11 cellular contexts compared by ENCODE assay signal in the genomic region with DNA sequence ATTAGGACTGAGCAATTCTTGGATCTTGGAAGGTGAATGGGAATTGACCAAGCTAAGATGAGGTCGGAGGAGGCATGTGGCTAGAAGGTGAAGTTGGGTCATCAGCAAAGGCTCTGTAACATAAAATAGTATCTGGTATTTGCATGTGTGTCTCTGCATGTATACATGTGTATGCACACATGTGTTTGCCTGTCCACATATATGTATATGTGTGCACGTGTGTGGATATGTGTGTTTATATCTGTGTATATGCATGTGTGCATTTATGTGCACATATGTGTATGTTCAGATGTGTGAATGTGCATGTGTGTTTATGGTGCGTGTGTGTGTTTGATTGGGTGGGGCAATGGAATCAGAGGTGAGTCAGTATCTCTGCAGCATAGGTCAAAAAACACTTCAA.
"Had no signal": no experiment of that assay in that cellular context is flagged by ENCODE, and none has a peak within 500 bp of the region (broad histone marks: within the 10 kb centered on the region; RNA-seq: fewer than 3 reads in every experiment).

No MANE protein-coding gene starts in this region.

- H3K36me3 ChIP-seq: HAP-1 had no signal

- H2AFZ ChIP-seq: GM23248, GM23338 had no signal

- H3K4me3 ChIP-seq: GM23248, GM23338, HAP-1 had no signal

- H3K27ac ChIP-seq: GM23248 had no signal

- FAIRE-seq: H1, H54 had no signal

- H3K9me3 ChIP-seq: HAP-1 had no signal

- ATAC-seq: GM23338, HCT116 had no signal

- H3K4me1 ChIP-seq: HAP-1 had no signal

- H3K9ac ChIP-seq: GM23248 had no signal

- DNase-seq: GM23248, GOT3, H7, H9, HCEC 1CT, HFFc6 had no signal

- H3K4me2 ChIP-seq: GM23338 had no signal
